14 cellular contexts compared by ENCODE assay signal in genomic region chrY:20740609-20741008, GRCh38. TPM values are rescaled to one million over a fixed set of nuclear protein-coding genes. Genes with fewer than 3 reads are reported as not detected.
DNase-seq lines count a peak whose midpoint lies in the region; ATAC-seq and TF ChIP-seq lines count a peak whose summit lies in the region.
"Had no signal": no experiment of that assay in that cellular context is flagged by ENCODE, and none has a peak within 500 bp of the region (broad histone marks: within the 10 kb centered on the region; RNA-seq: fewer than 3 reads in every experiment).

No MANE protein-coding gene starts in this region.

- no peaks in the 10 kb centered on the region for H3K27me3 Mint-ChIP-seq in stimulated activated naive CD8-positive, alpha-beta T cell treated with anti-CD3 and anti-CD28 coated beads, Interleukin-15, amount 100 ng/mL, for 72 hours
- H3K27me3 Mint-ChIP-seq: type B pancreatic cell had no signal

- H3K27ac ChIP-seq in PC-9, result no peak overlapping the region
- H3K27ac ChIP-seq: body of pancreas, esophagus muscularis mucosa, pancreas, SJCRH30 had no signal

- no peak overlapping the region for H3K4me2 ChIP-seq in PC-9

- H3K27me3 ChIP-seq in MG63 (no peaks in the 10 kb centered on the region), PC-9 (ENCODE audit: insufficient read depth, low read depth) (no peaks in the 10 kb centered on the region)
- H3K27me3 ChIP-seq: body of pancreas, esophagus muscularis mucosa, pancreas, SJCRH30 had no signal

- no peaks in the 10 kb centered on the region for H3F3A ChIP-seq in PC-9 (ENCODE audit: insufficient read depth, low read depth)

- no peaks in the 10 kb centered on the region for H3K9me2 ChIP-seq in PC-9 (ENCODE audit: insufficient read depth)

- no peak for ATAC-seq in stimulated activated naive CD8-positive, alpha-beta T cell treated with anti-CD3 and anti-CD28 coated beads, Interleukin-15, amount 100 ng/mL, for 72 hours
- no peak for ATAC-seq in HG03342 (IDR thresholded peaks at IDR 0.05; ENCODE audit: unreplicated experiment)
- ATAC-seq: body of pancreas, pancreas had no signal

- H3K4me3 ChIP-seq in MG63 (no peak overlapping the region), PC-9 (no peak overlapping the region)
- H3K4me3 ChIP-seq: body of pancreas, esophagus muscularis mucosa, pancreas, SJCRH30 had no signal

- H3K9me3 Mint-ChIP-seq in stimulated activated naive CD8-positive, alpha-beta T cell treated with anti-CD3 and anti-CD28 coated beads, Interleukin-15, amount 100 ng/mL, for 72 hours, result no peaks in the 10 kb centered on the region
- H3K9me3 Mint-ChIP-seq: type B pancreatic cell had no signal

- H3K4me3 Mint-ChIP-seq in stimulated activated naive CD8-positive, alpha-beta T cell treated with anti-CD3 and anti-CD28 coated beads, Interleukin-15, amount 100 ng/mL, for 72 hours, result no peak overlapping the region
- H3K4me3 Mint-ChIP-seq: type B pancreatic cell had no signal

- no peaks in the 10 kb centered on the region for H3K79me2 ChIP-seq in PC-9 (ENCODE audit: low read depth)

- H3K27ac Mint-ChIP-seq in stimulated activated naive CD8-positive, alpha-beta T cell treated with anti-CD3 and anti-CD28 coated beads, Interleukin-15, amount 100 ng/mL, for 72 hours, result peak overlapping the region in 1 of 2 donors; percentile 41
- H3K27ac Mint-ChIP-seq: type B pancreatic cell had no signal

- DNase-seq in activated T-cell treated with anti-CD3 and anti-CD28 coated beads for 48 hours (ENCODE audit: low read depth) (peak; percentile 10), MG63 (peak; percentile 5), erythroblast (lab: John Stamatoyannopoulos, UW) (peak; percentile 73 to 75), H4 (ENCODE audit: low spot score) (no peak), PC-9 (no peak)
- DNase-seq in activated T-cell treated with anti-CD3 and anti-CD28 coated beads, Interleukin-2, amount 50 U/mL, for 48 hours, result no peak
- peak; percentile 11 to 55 for DNase-seq in stimulated activated naive CD8-positive, alpha-beta T cell treated with anti-CD3 and anti-CD28 coated beads, Interleukin-15, amount 100 ng/mL, for 72 hours
- DNase-seq: left cardiac atrium, pancreas, SJCRH30 had no signal

- H3K36me3 ChIP-seq in MG63, result no peaks in the 10 kb centered on the region
- no peaks in the 10 kb centered on the region for H3K36me3 ChIP-seq in PC-9 (ENCODE audit: low read depth)
- H3K36me3 ChIP-seq: esophagus muscularis mucosa, pancreas, SJCRH30 had no signal

- POLR2A ChIA-PET in PC-9 (lab: Charles Lee; ENCODE audit: unreplicated experiment), result no interaction called here

- H3K4me1 ChIP-seq in PC-9 (replicated peaks; ENCODE audit: insufficient read depth), result no peaks in the 10 kb centered on the region
- H3K4me1 ChIP-seq: body of pancreas, esophagus muscularis mucosa, pancreas, SJCRH30 had no signal

- no peak overlapping the region for H2AFZ ChIP-seq in PC-9

- no peak for TF ChIP-seq CTCF in PC-9 (conservative IDR thresholded peaks at IDR 0.05)

- TF ChIP-seq POLR2A in erythroblast (IDR thresholded peaks at IDR 0.05; ENCODE audit: low read length), result no peak

- intact Hi-C loops in PC-9 (cut with micrococcal nuclease; ENCODE audit: unreplicated experiment), result no loop called here

- CTCF ChIA-PET in PC-9 (lab: Charles Lee), result no interaction called here

- peaks cover 14% of the 10 kb centered on the region for H3K4me1 Mint-ChIP-seq in stimulated activated naive CD8-positive, alpha-beta T cell treated with anti-CD3 and anti-CD28 coated beads, Interleukin-15, amount 100 ng/mL, for 72 hours

- no peaks in the 10 kb centered on the region for H3K9me3 ChIP-seq in MG63
- no peaks in the 10 kb centered on the region for H3K9me3 ChIP-seq in PC-9 (ENCODE audit: insufficient read depth, low read depth)
- H3K9me3 ChIP-seq: body of pancreas, esophagus muscularis mucosa, pancreas, SJCRH30 had no signal

- no TSS peak for BruUV-seq in PC-9 (replicated peaks; lab: Mats Ljungman, UMichigan)

- no peaks in the 10 kb centered on the region for H4K20me1 ChIP-seq in PC-9 (ENCODE audit: insufficient read depth)

RNA-seq across cellular contexts. Expression of gene RPS4Y2, which starts 15.3 kb away (rescaled TPM):
- not detected in 2 replicates for total RNA-seq in MG63 (2014; rRNA removed; shearing (Covaris generic); ENCODE audit: low replicate concordance)
- not detected in 2 replicates for total RNA-seq in H4 (2014; rRNA removed; shearing (Covaris generic))
- total RNA-seq in PC-9 (2021), result not detected in 2 replicates
- total RNA-seq: body of pancreas, esophagus muscularis mucosa, left cardiac atrium, pancreas, SJCRH30 had no signal

Comparison
In these comparisons a context has a peak if more than half of its experiments do, and no peak if none do; other contexts are left out.
1. DNase-seq: peak in activated T-cell treated with anti-CD3 and anti-CD28 coated beads for 48 hours (single experiment), MG63 (single experiment), erythroblast (2 of 2) and stimulated activated naive CD8-positive, alpha-beta T cell treated with anti-CD3 and anti-CD28 coated beads, Interleukin-15, amount 100 ng/mL, for 72 hours (2 of 2); none in activated T-cell treated with anti-CD3 and anti-CD28 coated beads, Interleukin-2, amount 50 U/mL, for 48 hours (0 of 2), H4 (single experiment) and PC-9 (0 of 2).